ENCODE assay signal across 24 cellular contexts in genomic region chr21:45474323-45474950, GRCh38.
DNase-seq lines count a peak whose midpoint lies in the region; ATAC-seq, FAIRE-seq and TF ChIP-seq lines count a peak whose summit lies in the region.
"Had no signal": no experiment of that assay in that cellular context is flagged by ENCODE, and none has a peak within 500 bp of the region (broad histone marks: within the 10 kb centered on the region; RNA-seq: fewer than 3 reads in every experiment).

No MANE protein-coding gene starts in this region.

- no peak overlapping the region for H3K4me3 Mint-ChIP-seq in activated T-helper 1 cell treated with anti-CD3 and anti-CD28 coated beads, Interleukin-12 subunit alpha, Interleukin-12 subunit beta, Interleukin-2, Interleukin-4 antibody, amounts not matched to agents 30 ng/mL and 10 ng/mL and 1 ng/mL, durations not matched to agents 14 hours and 24 hours and 36 hours
- H3K4me3 Mint-ChIP-seq: CD14-positive monocyte, neural crest cell had no signal

- peak in 2 of 3 donors; percentile 62 to 72 for DNase-seq in right cardiac atrium
- no peak for DNase-seq in left cardiac atrium
- no peak for DNase-seq in activated T-helper 1 cell treated with anti-CD3 and anti-CD28 coated beads, Interleukin-12 subunit alpha, Interleukin-12 subunit beta, Interleukin-2, Interleukin-4 antibody, amounts not matched to agents 30 ng/mL and 10 ng/mL and 1 ng/mL, durations not matched to agents 14 hours and 24 hours and 36 hours (ENCODE audit: low spot score)
- DNase-seq in fibroblast of lung (ENCODE audit: low read depth in 2 of 2), result no peak
- no peak for DNase-seq in urothelium cell line (ENCODE audit: low spot score)
- no peak for DNase-seq in middle frontal gyrus (ENCODE audit: extremely low spot score, low spot score)
- DNase-seq in GF-D8 (lab: John Stamatoyannopoulos, UW), result no peak
- DNase-seq: amniotic stem cell; caudate nucleus; left colon; NCI-H1105; NCI-H510A treated with DMSO at 0.1 percent for 48 hours; SK-N-SH; small intestine; stimulated activated CD4-positive, alpha-beta T cell treated with anti-CD3 and anti-CD28 coated beads, Interleukin-2, amount 100 ng/mL, for 48 hours; stimulated activated naive CD8-positive, alpha-beta T cell treated with anti-CD3 and anti-CD28 coated beads, Interleukin-15, Interleukin-2, amounts not matched to agents 100 U/mL and 50 U/mL, for 24 hours; T1000; thyroid gland had no signal

- peaks cover 3% of the 10 kb centered on the region for H3K79me2 ChIP-seq in fibroblast of lung (ENCODE audit: control insufficient read depth, insufficient read depth, low read length)

- no peaks in the 10 kb centered on the region for H3K36me3 Mint-ChIP-seq in activated T-helper 1 cell treated with anti-CD3 and anti-CD28 coated beads, Interleukin-12 subunit alpha, Interleukin-12 subunit beta, Interleukin-2, Interleukin-4 antibody, amounts not matched to agents 30 ng/mL and 10 ng/mL and 1 ng/mL, durations not matched to agents 14 hours and 24 hours and 36 hours (ENCODE audit: low read depth)
- H3K36me3 Mint-ChIP-seq: CD14-positive monocyte had no signal

- H3K4me3 ChIP-seq in right cardiac atrium (ENCODE audit: low read length), result no peak overlapping the region
- H3K4me3 ChIP-seq in fibroblast of lung (replicated peaks in 1 of 4; ENCODE audit: control extremely low read depth in 1 of 4, insufficient read depth in 1 of 4, low read depth in 3 of 4, low read length in 4 of 4), result no peak overlapping the region
- H3K4me3 ChIP-seq: esophagus muscularis mucosa, thyroid gland had no signal

- WGBS in right cardiac atrium, result 96% methylated on average over 18 of the region's 18 CpGs

- no peaks in the 10 kb centered on the region for H3K27me3 Mint-ChIP-seq in activated T-helper 1 cell treated with anti-CD3 and anti-CD28 coated beads, Interleukin-12 subunit alpha, Interleukin-12 subunit beta, Interleukin-2, Interleukin-4 antibody, amounts not matched to agents 30 ng/mL and 10 ng/mL and 1 ng/mL, durations not matched to agents 14 hours and 24 hours and 36 hours (ENCODE audit: insufficient read depth)

- H3K9me3 Mint-ChIP-seq in activated T-helper 1 cell treated with anti-CD3 and anti-CD28 coated beads, Interleukin-12 subunit alpha, Interleukin-12 subunit beta, Interleukin-2, Interleukin-4 antibody, amounts not matched to agents 30 ng/mL and 10 ng/mL and 1 ng/mL, durations not matched to agents 14 hours and 24 hours and 36 hours, result peaks cover 4% of the 10 kb centered on the region
- H3K9me3 Mint-ChIP-seq: activated T-helper 2 cell treated with anti-CD3 and anti-CD28 coated beads, Interferon-gamma antibody, Interleukin-2, Interleukin-4, amounts not matched to agents 10 μg/mL and 5 μg/mL and 100 μg/mL, durations not matched to agents 14 hours and 24 hours and 36 hours; neural crest cell had no signal

- ATAC-seq in right cardiac atrium (no peak), left cardiac atrium (no peak), GM18873 (IDR thresholded peaks at IDR 0.05; ENCODE audit: low FRiP score, unreplicated experiment) (no peak)
- ATAC-seq: left colon; stimulated activated naive CD8-positive, alpha-beta T cell treated with anti-CD3 and anti-CD28 coated beads, Interleukin-15, Interleukin-2, amounts not matched to agents 100 U/mL and 50 U/mL, for 24 hours had no signal

- H2AFZ ChIP-seq in fibroblast of lung (ENCODE audit: low read length), result no peak overlapping the region

- H3K9ac ChIP-seq in fibroblast of lung (ENCODE audit: insufficient read depth, low read length), result no peak overlapping the region
- H3K9ac ChIP-seq: SK-N-SH had no signal

- H3K4me1 ChIP-seq in right cardiac atrium (ENCODE audit: control insufficient read depth, insufficient read depth, low read length), result peaks cover 4% of the 10 kb centered on the region
- peaks cover 18% of the 10 kb centered on the region for H3K4me1 ChIP-seq in fibroblast of lung (ENCODE audit: control insufficient read depth, extremely low read depth, insufficient read depth, low read length)

- no peak overlapping the region for H3K4me2 ChIP-seq in fibroblast of lung (ENCODE audit: extremely low read depth, insufficient read depth, low read length)
- H3K4me2 ChIP-seq: SK-N-SH had no signal

- H3K27ac Mint-ChIP-seq in activated T-helper 1 cell treated with anti-CD3 and anti-CD28 coated beads, Interleukin-12 subunit alpha, Interleukin-12 subunit beta, Interleukin-2, Interleukin-4 antibody, amounts not matched to agents 30 ng/mL and 10 ng/mL and 1 ng/mL, durations not matched to agents 14 hours and 24 hours and 36 hours, result peak overlapping the region; percentile 13
- H3K27ac Mint-ChIP-seq: activated T-helper 2 cell treated with anti-CD3 and anti-CD28 coated beads, Interferon-gamma antibody, Interleukin-2, Interleukin-4, amounts not matched to agents 10 μg/mL and 5 μg/mL and 100 μg/mL, durations not matched to agents 14 hours and 24 hours and 36 hours had no signal

- peaks cover 27% of the 10 kb centered on the region for H3K4me1 Mint-ChIP-seq in activated T-helper 1 cell treated with anti-CD3 and anti-CD28 coated beads, Interleukin-12 subunit alpha, Interleukin-12 subunit beta, Interleukin-2, Interleukin-4 antibody, amounts not matched to agents 30 ng/mL and 10 ng/mL and 1 ng/mL, durations not matched to agents 14 hours and 24 hours and 36 hours (ENCODE audit: low read depth)

- H3K27me3 ChIP-seq in right cardiac atrium (ENCODE audit: control insufficient read depth, insufficient read depth) (no peaks in the 10 kb centered on the region), fibroblast of lung (ENCODE audit: control insufficient read depth, insufficient read depth, low read length) (no peaks in the 10 kb centered on the region)
- H3K27me3 ChIP-seq: esophagus muscularis mucosa, thyroid gland had no signal

- intact Hi-C loops in right cardiac atrium (cut with DNase I) (loop anchor here in 1 of 4 donors (10.0 kb wide), 1 partner anchor 350 kb away; no protein-coding TSS in a partner anchor), left cardiac atrium (cut with DNase I) (no loop called here)
- intact Hi-C loops in activated T-helper 1 cell treated with anti-CD3 and anti-CD28 coated beads, Interleukin-12 subunit alpha, Interleukin-12 subunit beta, Interleukin-2, Interleukin-4 antibody, amounts not matched to agents 30 ng/mL and 10 ng/mL and 1 ng/mL, durations not matched to agents 14 hours and 24 hours and 36 hours (cut with micrococcal nuclease), result no loop called here

- no peak for TF ChIP-seq CTCF in fibroblast of lung (conservative IDR thresholded peaks at IDR 0.05 in 1 of 2, IDR thresholded peaks at IDR 0.05 in 1 of 2; ENCODE audit: low read depth in 1 of 2, low read length in 2 of 2)

- H3K27ac ChIP-seq in right cardiac atrium (ENCODE audit: low read length) (no peak overlapping the region), fibroblast of lung (ENCODE audit: insufficient read depth, low read length) (peak overlapping the region; percentile 7)
- H3K27ac ChIP-seq: esophagus muscularis mucosa, thyroid gland had no signal

- H3K9me3 ChIP-seq in right cardiac atrium (ENCODE audit: control insufficient read depth, low read length), result no peaks in the 10 kb centered on the region
- H3K9me3 ChIP-seq in fibroblast of lung (ENCODE audit: control insufficient read depth, insufficient read depth, low read depth, low read length), result no peaks in the 10 kb centered on the region
- H3K9me3 ChIP-seq: esophagus muscularis mucosa, SK-N-SH, thyroid gland had no signal

- peaks cover 12% of the 10 kb centered on the region for H3K36me3 ChIP-seq in fibroblast of lung (ENCODE audit: control insufficient read depth, insufficient read depth, low read length)

- no peaks in the 10 kb centered on the region for H4K20me1 ChIP-seq in fibroblast of lung (ENCODE audit: control insufficient read depth, extremely low read depth, insufficient read depth, low read length)

- FAIRE-seq in urothelium cell line (lab: Jason Lieb, UNC), result peak; percentile 93
- FAIRE-seq: RCC 7860, small intestine had no signal

Comparison
In these comparisons a context has a peak if more than half of its experiments do, and no peak if none do; other contexts are left out.
1. DNase-seq: peak in right cardiac atrium (2 of 3); none in left cardiac atrium (single experiment), activated T-helper 1 cell treated with anti-CD3 and anti-CD28 coated beads, Interleukin-12 subunit alpha, Interleukin-12 subunit beta, Interleukin-2, Interleukin-4 antibody, amounts not matched to agents 30 ng/mL and 10 ng/mL and 1 ng/mL, durations not matched to agents 14 hours and 24 hours and 36 hours (single experiment), fibroblast of lung (0 of 2), urothelium cell line (single experiment), middle frontal gyrus (single experiment) and GF-D8 (single experiment).